ENCODE assay signal across 1 cellular context in the genomic region with DNA sequence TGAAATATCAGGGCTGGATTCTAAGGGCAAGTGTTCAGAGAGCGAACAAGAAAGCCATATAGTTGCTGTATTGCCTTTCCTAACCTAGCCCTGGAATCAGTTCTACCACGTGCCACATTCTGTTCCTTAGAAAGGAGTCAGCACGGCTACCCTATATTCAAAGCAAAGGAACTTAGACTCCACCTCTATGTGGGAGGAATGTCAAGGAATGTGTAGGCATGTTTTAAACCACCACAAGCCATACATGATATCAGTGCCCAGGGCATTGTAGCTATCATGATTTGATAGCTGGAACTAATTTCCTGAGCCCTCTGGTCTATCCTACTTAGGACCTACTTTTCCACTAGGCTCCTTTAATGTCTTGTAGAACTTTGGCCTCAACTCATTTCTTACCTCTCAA.
TF ChIP-seq lines count a peak whose summit lies in the region.

No MANE protein-coding gene starts in this region.

TF ChIP-seq in WTC11, 78 proteins besides CTCF, POLR2A, EP300 and RAD21:
- TF ChIP-seq MXD4 (CRISPR knock-in tag; IDR thresholded peaks at IDR 0.05; ENCODE audit: borderline replicate concordance) = no peak
- TF ChIP-seq, protein P1, sequence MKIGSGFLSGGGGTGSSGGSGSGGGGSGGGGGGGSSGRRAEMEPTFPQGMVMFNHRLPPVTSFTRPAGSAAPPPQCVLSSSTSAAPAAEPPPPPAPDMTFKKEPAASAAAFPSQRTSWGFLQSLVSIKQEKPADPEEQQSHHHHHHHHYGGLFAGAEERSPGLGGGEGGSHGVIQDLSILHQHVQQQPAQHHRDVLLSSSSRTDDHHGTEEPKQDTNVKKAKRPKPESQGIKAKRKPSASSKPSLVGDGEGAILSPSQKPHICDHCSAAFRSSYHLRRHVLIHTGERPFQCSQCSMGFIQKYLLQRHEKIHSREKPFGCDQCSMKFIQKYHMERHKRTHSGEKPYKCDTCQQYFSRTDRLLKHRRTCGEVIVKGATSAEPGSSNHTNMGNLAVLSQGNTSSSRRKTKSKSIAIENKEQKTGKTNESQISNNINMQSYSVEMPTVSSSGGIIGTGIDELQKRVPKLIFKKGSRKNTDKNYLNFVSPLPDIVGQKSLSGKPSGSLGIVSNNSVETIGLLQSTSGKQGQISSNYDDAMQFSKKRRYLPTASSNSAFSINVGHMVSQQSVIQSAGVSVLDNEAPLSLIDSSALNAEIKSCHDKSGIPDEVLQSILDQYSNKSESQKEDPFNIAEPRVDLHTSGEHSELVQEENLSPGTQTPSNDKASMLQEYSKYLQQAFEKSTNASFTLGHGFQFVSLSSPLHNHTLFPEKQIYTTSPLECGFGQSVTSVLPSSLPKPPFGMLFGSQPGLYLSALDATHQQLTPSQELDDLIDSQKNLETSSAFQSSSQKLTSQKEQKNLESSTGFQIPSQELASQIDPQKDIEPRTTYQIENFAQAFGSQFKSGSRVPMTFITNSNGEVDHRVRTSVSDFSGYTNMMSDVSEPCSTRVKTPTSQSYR (CRISPR knock-in tag; IDR thresholded peaks at IDR 0.05) = no peak
- no peak for TF ChIP-seq E2F5 (CRISPR knock-in tag; IDR thresholded peaks at IDR 0.05)
- TF ChIP-seq, protein P2, sequence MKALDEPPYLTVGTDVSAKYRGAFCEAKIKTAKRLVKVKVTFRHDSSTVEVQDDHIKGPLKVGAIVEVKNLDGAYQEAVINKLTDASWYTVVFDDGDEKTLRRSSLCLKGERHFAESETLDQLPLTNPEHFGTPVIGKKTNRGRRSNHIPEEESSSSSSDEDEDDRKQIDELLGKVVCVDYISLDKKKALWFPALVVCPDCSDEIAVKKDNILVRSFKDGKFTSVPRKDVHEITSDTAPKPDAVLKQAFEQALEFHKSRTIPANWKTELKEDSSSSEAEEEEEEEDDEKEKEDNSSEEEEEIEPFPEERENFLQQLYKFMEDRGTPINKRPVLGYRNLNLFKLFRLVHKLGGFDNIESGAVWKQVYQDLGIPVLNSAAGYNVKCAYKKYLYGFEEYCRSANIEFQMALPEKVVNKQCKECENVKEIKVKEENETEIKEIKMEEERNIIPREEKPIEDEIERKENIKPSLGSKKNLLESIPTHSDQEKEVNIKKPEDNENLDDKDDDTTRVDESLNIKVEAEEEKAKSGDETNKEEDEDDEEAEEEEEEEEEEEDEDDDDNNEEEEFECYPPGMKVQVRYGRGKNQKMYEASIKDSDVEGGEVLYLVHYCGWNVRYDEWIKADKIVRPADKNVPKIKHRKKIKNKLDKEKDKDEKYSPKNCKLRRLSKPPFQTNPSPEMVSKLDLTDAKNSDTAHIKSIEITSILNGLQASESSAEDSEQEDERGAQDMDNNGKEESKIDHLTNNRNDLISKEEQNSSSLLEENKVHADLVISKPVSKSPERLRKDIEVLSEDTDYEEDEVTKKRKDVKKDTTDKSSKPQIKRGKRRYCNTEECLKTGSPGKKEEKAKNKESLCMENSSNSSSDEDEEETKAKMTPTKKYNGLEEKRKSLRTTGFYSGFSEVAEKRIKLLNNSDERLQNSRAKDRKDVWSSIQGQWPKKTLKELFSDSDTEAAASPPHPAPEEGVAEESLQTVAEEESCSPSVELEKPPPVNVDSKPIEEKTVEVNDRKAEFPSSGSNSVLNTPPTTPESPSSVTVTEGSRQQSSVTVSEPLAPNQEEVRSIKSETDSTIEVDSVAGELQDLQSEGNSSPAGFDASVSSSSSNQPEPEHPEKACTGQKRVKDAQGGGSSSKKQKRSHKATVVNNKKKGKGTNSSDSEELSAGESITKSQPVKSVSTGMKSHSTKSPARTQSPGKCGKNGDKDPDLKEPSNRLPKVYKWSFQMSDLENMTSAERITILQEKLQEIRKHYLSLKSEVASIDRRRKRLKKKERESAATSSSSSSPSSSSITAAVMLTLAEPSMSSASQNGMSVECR (CRISPR knock-in tag; IDR thresholded peaks at IDR 0.05; ENCODE audit: borderline replicate concordance) = no peak
- TF ChIP-seq CREB1 (CRISPR knock-in tag; IDR thresholded peaks at IDR 0.05) = no peak
- TF ChIP-seq MLX (CRISPR knock-in tag; IDR thresholded peaks at IDR 0.05) = no peak
- no peak for TF ChIP-seq PRDM15 (CRISPR knock-in tag; IDR thresholded peaks at IDR 0.05)
